Comparison of ENCODE assay signal across 1 cellular context in the genomic region with DNA sequence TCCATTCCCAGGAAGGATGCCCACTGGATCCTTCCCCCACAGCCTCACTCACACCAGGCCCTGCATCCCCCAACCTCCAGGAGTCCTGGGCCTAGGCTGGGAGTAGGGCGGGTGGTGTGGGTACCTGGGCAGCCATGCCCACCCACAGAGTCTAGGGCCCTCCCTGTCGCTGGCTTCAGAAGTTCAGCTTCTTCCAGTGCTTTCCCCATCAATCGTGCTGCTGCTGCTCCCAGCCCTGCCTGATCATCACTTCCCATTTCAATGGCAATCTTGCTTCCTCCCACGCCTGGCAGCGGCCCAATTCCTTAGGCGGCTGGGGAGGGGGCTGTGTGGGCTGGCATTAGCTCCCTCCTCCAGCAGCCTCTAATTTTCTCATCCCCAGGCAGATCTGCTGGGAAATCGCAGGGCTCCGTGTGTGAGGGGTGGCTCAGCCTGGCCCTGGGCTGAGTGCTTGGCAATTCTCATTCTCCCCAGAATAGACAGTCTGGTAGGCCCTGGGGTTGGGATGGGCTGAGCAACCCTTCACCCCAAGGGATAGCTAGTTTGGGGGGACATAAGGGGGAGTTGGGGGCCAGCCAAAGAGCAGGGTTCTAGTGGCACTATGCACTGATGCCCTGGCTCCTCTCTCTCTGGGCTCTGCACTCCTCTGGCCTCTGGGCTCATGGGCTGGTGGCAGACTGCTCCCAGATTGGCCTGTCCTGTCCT.
TF ChIP-seq lines count a peak whose summit lies in the region.

No MANE protein-coding gene starts in this region.

TF ChIP-seq in IMR-90, 13 proteins besides CTCF, POLR2A, EP300 and RAD21 (continued from another document):
- TF ChIP-seq BHLHE40 (IDR thresholded peaks at IDR 0.05; ENCODE audit: low read depth, low read length) (no peak), RFX5 (IDR thresholded peaks at IDR 0.05; ENCODE audit: low read depth, low read length) (no peak), CEBPB (IDR thresholded peaks at IDR 0.05; ENCODE audit: low read depth, low read length) (no peak), RCOR1 (IDR thresholded peaks at IDR 0.05; ENCODE audit: insufficient replicate concordance, low read length) (no peak), MAZ (IDR thresholded peaks at IDR 0.05; ENCODE audit: borderline replicate concordance, low read depth, low read length) (no peak), MXI1 (IDR thresholded peaks at IDR 0.05; ENCODE audit: borderline replicate concordance, low read depth, low read length) (no peak), NFE2L2 (IDR thresholded peaks at IDR 0.05; ENCODE audit: low read depth, low read length) (no peak), FOS (IDR thresholded peaks at IDR 0.05; ENCODE audit: low read depth, low read length) (no peak), CHD1 (IDR thresholded peaks at IDR 0.05; ENCODE audit: low read depth, low read length) (no peak), SMC3 (IDR thresholded peaks at IDR 0.05; ENCODE audit: low read depth, low read length) (no peak)
- TF ChIP-seq, protein P1, sequence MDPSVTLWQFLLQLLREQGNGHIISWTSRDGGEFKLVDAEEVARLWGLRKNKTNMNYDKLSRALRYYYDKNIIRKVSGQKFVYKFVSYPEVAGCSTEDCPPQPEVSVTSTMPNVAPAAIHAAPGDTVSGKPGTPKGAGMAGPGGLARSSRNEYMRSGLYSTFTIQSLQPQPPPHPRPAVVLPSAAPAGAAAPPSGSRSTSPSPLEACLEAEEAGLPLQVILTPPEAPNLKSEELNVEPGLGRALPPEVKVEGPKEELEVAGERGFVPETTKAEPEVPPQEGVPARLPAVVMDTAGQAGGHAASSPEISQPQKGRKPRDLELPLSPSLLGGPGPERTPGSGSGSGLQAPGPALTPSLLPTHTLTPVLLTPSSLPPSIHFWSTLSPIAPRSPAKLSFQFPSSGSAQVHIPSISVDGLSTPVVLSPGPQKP (IDR thresholded peaks at IDR 0.05; ENCODE audit: borderline replicate concordance, low read depth, low read length), result no peak
- TF ChIP-seq, protein P2, sequence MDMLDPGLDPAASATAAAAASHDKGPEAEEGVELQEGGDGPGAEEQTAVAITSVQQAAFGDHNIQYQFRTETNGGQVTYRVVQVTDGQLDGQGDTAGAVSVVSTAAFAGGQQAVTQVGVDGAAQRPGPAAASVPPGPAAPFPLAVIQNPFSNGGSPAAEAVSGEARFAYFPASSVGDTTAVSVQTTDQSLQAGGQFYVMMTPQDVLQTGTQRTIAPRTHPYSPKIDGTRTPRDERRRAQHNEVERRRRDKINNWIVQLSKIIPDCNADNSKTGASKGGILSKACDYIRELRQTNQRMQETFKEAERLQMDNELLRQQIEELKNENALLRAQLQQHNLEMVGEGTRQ (IDR thresholded peaks at IDR 0.05; ENCODE audit: low read depth, low read length), result no peak
